Comparison of ENCODE assay signal across 1 cellular context in genomic region chr12:103929909-103930786, GRCh38.
TF ChIP-seq lines count a peak whose summit lies in the region.

Gene HSP90B1, plus strand, starts transcription at chr12:103930410. Its CDS starts 106 bp downstream, at chr12:103930516.

TF ChIP-seq in K562, 482 proteins besides CTCF, POLR2A, EP300 and RAD21 (continued from another document and continues in another):
- TF ChIP-seq ARID3B (CRISPR knock-in tag; IDR thresholded peaks at IDR 0.05; ENCODE audit: borderline replicate concordance): no peak
- TF ChIP-seq HCFC1 (IDR thresholded peaks at IDR 0.05; ENCODE audit: low read depth, low read length): peak; percentile 8; the same call in 1 of the 2 replicates
- no peak for TF ChIP-seq TSHZ1 (CRISPR knock-in tag; IDR thresholded peaks at IDR 0.05)
- peak; percentile 59 for TF ChIP-seq ZBTB12 (CRISPR knock-in tag; IDR thresholded peaks at IDR 0.05)
- no peak for TF ChIP-seq MAFF (IDR thresholded peaks at IDR 0.05; ENCODE audit: low read length)
- peak; percentile 76 for TF ChIP-seq ARID4B (CRISPR knock-in tag; IDR thresholded peaks at IDR 0.05)
- TF ChIP-seq ZNF639 (CRISPR knock-in tag; conservative IDR thresholded peaks at IDR 0.05 in 1 of 2, IDR thresholded peaks at IDR 0.05 in 1 of 2): peak in 1 of 2 experiments; percentile 62; a peak in 1 of 4 replicates
- peak; percentile 84 for TF ChIP-seq RNF2 (IDR thresholded peaks at IDR 0.05)
- TF ChIP-seq PRMT5 (CRISPR knock-in tag; IDR thresholded peaks at IDR 0.05): no peak
- TF ChIP-seq PTTG1 (tag; IDR thresholded peaks at IDR 0.05; ENCODE audit: low read depth): no peak
- no peak for TF ChIP-seq TCFL5 (CRISPR knock-in tag; conservative IDR thresholded peaks at IDR 0.05)
- TF ChIP-seq PCBP1 (IDR thresholded peaks at IDR 0.05; ENCODE audit: low read depth, low read length, poor library complexity, severe bottlenecking): peak; percentile 78
- TF ChIP-seq SNRNP70 (optimal IDR thresholded peaks at IDR 0.05; ENCODE audit: low read depth, low read length): no peak
- TF ChIP-seq MLLT1 (IDR thresholded peaks at IDR 0.05): peak; percentile 68 to 88; a peak in 3 of 4 replicates
- no peak for TF ChIP-seq ZNF668 (CRISPR knock-in tag; IDR thresholded peaks at IDR 0.05)
- no peak for TF ChIP-seq MCM5 (IDR thresholded peaks at IDR 0.05; ENCODE audit: low read depth)
- no peak for TF ChIP-seq ZNF146 (CRISPR knock-in tag; IDR thresholded peaks at IDR 0.05; ENCODE audit: unreplicated experiment)
- TF ChIP-seq KLF10 (CRISPR knock-in tag; IDR thresholded peaks at IDR 0.05): no peak
- peak; percentile 19; the same call in 1 of the 2 replicates for TF ChIP-seq XRCC5 (IDR thresholded peaks at IDR 0.05; ENCODE audit: low read depth, low read length)
- no peak for TF ChIP-seq HIVEP1 (CRISPR knock-in tag; IDR thresholded peaks at IDR 0.05)
- peak in 1 of 2 experiments; percentile 59; a peak in 2 of 4 replicates for TF ChIP-seq HDAC1 (IDR thresholded peaks at IDR 0.05)
- no peak for TF ChIP-seq ZBTB33 (CRISPR knock-in tag; IDR thresholded peaks at IDR 0.05)
- TF ChIP-seq ZNF431 (CRISPR knock-in tag; IDR thresholded peaks at IDR 0.05): no peak
- peak; percentile 89; the same call in 1 of the 2 replicates for TF ChIP-seq KLF13 (tag; IDR thresholded peaks at IDR 0.05; ENCODE audit: borderline replicate concordance, low read depth)
- TF ChIP-seq ZNF511 (CRISPR knock-in tag; IDR thresholded peaks at IDR 0.05): no peak; the same call in 1 of the 2 replicates
- no peak for TF ChIP-seq ZNF518B (CRISPR knock-in tag; IDR thresholded peaks at IDR 0.05)
- 0 out of 2 replicates have a peak, but pooled peaks have one; percentile 43 for TF ChIP-seq GTF2F1 (IDR thresholded peaks at IDR 0.05; ENCODE audit: low read depth, low read length)
- TF ChIP-seq CC2D1A (IDR thresholded peaks at IDR 0.05): peak; percentile 77; the same call in 1 of the 2 replicates
- no peak for TF ChIP-seq NCOA2 (IDR thresholded peaks at IDR 0.05; ENCODE audit: partially characterized antibody in 2 of 2)
- TF ChIP-seq ZNF77 (CRISPR knock-in tag; IDR thresholded peaks at IDR 0.05): no peak
- peak; percentile 88 for TF ChIP-seq ELF1 (tag; IDR thresholded peaks at IDR 0.05)
- peak; percentile 98 for TF ChIP-seq MBD2 (IDR thresholded peaks at IDR 0.05; ENCODE audit: borderline replicate concordance, low read depth)
- peak in 1 of 2 experiments; percentile 12; a peak in 2 of 4 replicates for TF ChIP-seq TBL1XR1 (IDR thresholded peaks at IDR 0.05; ENCODE audit: low read length in 2 of 2)
- TF ChIP-seq NR2C2 (CRISPR knock-in tag; IDR thresholded peaks at IDR 0.05): peak; percentile 96
- TF ChIP-seq NR2C2 (tag; IDR thresholded peaks at IDR 0.05): peak; percentile 99
